ENCODE assay signal across 19 cellular contexts in the genomic region with DNA sequence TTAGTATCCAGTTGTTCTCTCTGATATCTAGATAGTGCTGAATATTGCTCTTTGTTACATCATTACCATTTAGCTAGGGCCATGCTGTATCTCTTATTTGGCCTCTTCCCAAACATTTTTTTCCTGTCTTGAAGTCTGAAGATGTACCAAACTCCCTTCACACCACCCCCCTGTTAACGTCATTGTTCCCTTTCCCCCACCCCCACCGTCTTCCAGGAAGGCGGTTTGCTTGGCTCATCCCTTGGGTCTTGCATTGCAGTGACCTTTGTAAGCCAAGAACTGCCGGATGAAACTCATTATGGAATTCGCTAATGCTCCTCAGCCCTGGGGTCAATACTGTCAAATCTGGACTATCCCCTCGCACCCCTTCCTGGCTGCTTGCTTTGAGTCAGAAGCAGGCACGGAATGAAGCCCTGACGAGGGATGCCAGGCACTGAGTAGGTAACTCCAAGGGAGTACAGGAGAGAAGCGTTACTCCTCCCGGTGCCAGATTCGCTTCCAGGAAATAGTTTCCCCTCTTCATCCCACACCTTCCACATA.
A peak's percentile ranks its signal among the peaks of the same experiment; 100 is the strongest.
DNase-seq lines count a peak whose midpoint lies in the region; ATAC-seq and TF ChIP-seq lines count a peak whose summit lies in the region.
"Had no signal": no experiment of that assay in that cellular context is flagged by ENCODE, and none has a peak within 500 bp of the region (broad histone marks: within the 10 kb centered on the region; RNA-seq: fewer than 3 reads in every experiment).

No MANE protein-coding gene starts in this region.

- 82% methylated on average over 11 of the region's 11 CpGs for WGBS in liver

- H3K4me3 ChIP-seq in liver (ENCODE audit: low read depth in 1 of 3, low read length in 3 of 3): no peak overlapping the region
- H3K4me3 ChIP-seq: cardiac muscle cell, prostate gland, tibial artery had no signal

- no peak for TF ChIP-seq CTCF in liver (IDR thresholded peaks at IDR 0.05; ENCODE audit: low read depth, low read length, missing input control)

- no peak overlapping the region for H3K9ac ChIP-seq in liver (ENCODE audit: low read depth in 1 of 2, low read length in 2 of 2)

- H3K27ac ChIP-seq in liver (ENCODE audit: low read depth in 1 of 2, low read length in 2 of 2): peak overlapping the region in 1 of 2 donors; percentile 31
- H3K27ac ChIP-seq: cardiac muscle cell, prostate gland, tibial artery had no signal

- peak; percentile 23 for DNase-seq in OCI-M1 (lab: John Stamatoyannopoulos, UW)
- peak; percentile 27 for DNase-seq in fibroblast of peridontal ligament (ENCODE audit: extremely low read depth)
- DNase-seq in smooth muscle cell of the brain vasculature (ENCODE audit: low read depth, low spot score): peak; percentile 13
- no peak for DNase-seq in NCI-H146 treated with DMSO at 0.1 percent for 48 hours (lab: John Stamatoyannopoulos, UW; ENCODE audit: unreplicated experiment)
- no peak for DNase-seq in NCI-H1694 treated with DMSO at 0.1 percent for 48 hours (lab: John Stamatoyannopoulos, UW)
- DNase-seq in NCI-H128 (lab: John Stamatoyannopoulos, UW; ENCODE audit: unreplicated experiment): no peak
- DNase-seq: activated CD4-positive, alpha-beta T cell treated with anti-CD3 and anti-CD28 coated beads for 1 hour; activated naive CD4-positive, alpha-beta T cell treated with anti-CD3 and anti-CD28 coated beads, Interleukin-2, amount 10 ng/mL, durations not matched to agents 7 days and 5 days; endodermal cell; head of caudate nucleus; NCI-H82; stimulated activated CD4-positive, alpha-beta T cell treated with anti-CD3 and anti-CD28 coated beads, Interleukin-2, amount 100 ng/mL, for 48 hours; stimulated activated CD8-positive, alpha-beta memory T cell treated with anti-CD3 and anti-CD28 coated beads, Interleukin-4, amount 100 ng/mL, for 48 hours; T-helper 2 cell; tibial artery had no signal

- peaks cover 2 to 12% (median 5%) of the 10 kb centered on the region in 4 donors for H3K36me3 ChIP-seq in liver (ENCODE audit: control insufficient read depth in 4 of 4, insufficient read depth in 3 of 4, low read depth in 1 of 4, low read length in 3 of 4)
- H3K36me3 ChIP-seq: cardiac muscle cell, prostate gland, tibial artery had no signal

- H3K9me3 ChIP-seq in liver (ENCODE audit: control insufficient read depth in 4 of 4, low read length in 3 of 4): no peaks in the 10 kb centered on the region
- H3K9me3 ChIP-seq: prostate gland, tibial artery had no signal

- H3K4me1 ChIP-seq in liver (ENCODE audit: control insufficient read depth in 4 of 4, insufficient read depth in 4 of 4, low read length in 3 of 4): peaks cover 0 to 8% (median 0%) of the 10 kb centered on the region in 4 donors
- H3K4me1 ChIP-seq: prostate gland had no signal

- H3K27me3 ChIP-seq in liver (ENCODE audit: control insufficient read depth in 4 of 4, insufficient read depth in 4 of 4, low read length in 3 of 4): no peaks in the 10 kb centered on the region
- H3K27me3 ChIP-seq: cardiac muscle cell, tibial artery had no signal

- no peak for ATAC-seq in GM19397 (IDR thresholded peaks at IDR 0.05; ENCODE audit: unreplicated experiment)

- no peak for TF ChIP-seq RAD21 in liver (IDR thresholded peaks at IDR 0.05)

TF ChIP-seq in liver, 16 proteins besides CTCF, POLR2A, EP300 and RAD21:
- peak in 1 of 2 donors; percentile 24 for TF ChIP-seq RXRA (IDR thresholded peaks at IDR 0.05)
- peak; percentile 36 for TF ChIP-seq SP1 (IDR thresholded peaks at IDR 0.05)
- TF ChIP-seq NR2F2 (IDR thresholded peaks at IDR 0.05): peak; percentile 88
- no peak for TF ChIP-seq JUND (IDR thresholded peaks at IDR 0.05)

Comparison
In these comparisons a context has a peak if more than half of its experiments do, and no peak if none do; other contexts are left out.
1. DNase-seq: peak in OCI-M1 (single experiment), fibroblast of peridontal ligament (single experiment) and smooth muscle cell of the brain vasculature (single experiment); none in NCI-H146 treated with DMSO at 0.1 percent for 48 hours (single experiment), NCI-H1694 treated with DMSO at 0.1 percent for 48 hours (single experiment) and NCI-H128 (single experiment).